27 cellular contexts compared by ENCODE assay signal in genomic region chr12:114473717-114474116, GRCh38.
"Had no signal": no experiment of that assay in that cellular context is flagged by ENCODE, and none has a peak within 500 bp of the region (broad histone marks: within the 10 kb centered on the region; RNA-seq: fewer than 3 reads in every experiment).

No MANE protein-coding gene starts in this region.

- H3K4me1 ChIP-seq: stomach, suprapubic skin, testis, thyroid gland, tibial artery, tibial nerve, transverse colon, upper lobe of left lung, upper lobe of right lung, uterus, vagina had no signal

- H3K4me3 ChIP-seq: stomach, suprapubic skin, testis, thoracic aorta, thyroid gland, tibial artery, tibial nerve, transverse colon, upper lobe of left lung, upper lobe of right lung, uterus, vagina had no signal

- FAIRE-seq: urothelium cell line had no signal

- DNase-seq: stimulated activated CD4-positive, alpha-beta T cell treated with anti-CD3 and anti-CD28 coated beads, Interleukin-2, amount 100 ng/mL, for 48 hours; stimulated activated CD4-positive, alpha-beta T cell treated with anti-CD3 and anti-CD28 coated beads, Interleukin-4, amount 100 ng/mL, for 1 hour; stimulated activated CD4-positive, alpha-beta T cell treated with anti-CD3 and anti-CD28 coated beads, Interleukin-4, amount 100 ng/mL, for 24 hours; stimulated activated CD4-positive, alpha-beta T cell treated with anti-CD3 and anti-CD28 coated beads, Interleukin-4, amount 100 ng/mL, for 4 hours; stimulated activated CD8-positive, alpha-beta memory T cell treated with anti-CD3 and anti-CD28 coated beads, Interleukin-4, amount 100 ng/mL, for 48 hours; stimulated activated naive B cell treated with anti-CD40 and anti-IgM and Interleukin-4, amounts not matched to agents 10 μg/mL and 1 μg/mL and 100 μg/mL, for 72 hours; stimulated activated naive CD4-positive, alpha-beta T cell; stimulated activated naive CD4-positive, alpha-beta T cell treated with Interleukin-2 at 50 U/mL for 16 hours; stimulated activated naive CD8-positive, alpha-beta T cell treated with anti-CD3 and anti-CD28 coated beads, Interleukin-15, amount 100 ng/mL, for 72 hours; stimulated activated naive CD8-positive, alpha-beta T cell treated with anti-CD3 and anti-CD28 coated beads, Interleukin-15, Interleukin-2, amounts not matched to agents 100 U/mL and 50 U/mL, for 24 hours; stomach; substantia nigra; testis; thyroid gland; tibial artery; transverse colon; trophoblast cell; upper lobe of left lung; upper lobe of right lung; uterus had no signal

- ATAC-seq: stimulated activated effector memory CD8-positive, alpha-beta T cell treated with anti-CD3 and anti-CD28 coated beads, Interleukin-12 subunit alpha, Interleukin-12 subunit beta, amount 100 ng/mL, for 72 hours; stimulated activated memory B cell treated with anti-CD40 and anti-IgM and Interleukin-4, amounts not matched to agents 10 μg/mL and 1 μg/mL and 100 μg/mL, for 72 hours; stimulated activated naive B cell treated with anti-CD40 and anti-IgM and Interleukin-4, amounts not matched to agents 10 μg/mL and 1 μg/mL and 100 μg/mL, for 72 hours; stimulated activated naive CD8-positive, alpha-beta T cell treated with anti-CD3 and anti-CD28 coated beads, Interleukin-15, amount 100 ng/mL, for 72 hours; stimulated activated naive CD8-positive, alpha-beta T cell treated with anti-CD3 and anti-CD28 coated beads, Interleukin-15, Interleukin-2, amounts not matched to agents 100 U/mL and 50 U/mL, for 24 hours; upper lobe of right lung had no signal

- H3K36me3 ChIP-seq: stomach, suprapubic skin, thoracic aorta, thyroid gland, tibial artery, tibial nerve, transverse colon, upper lobe of left lung, upper lobe of right lung, uterus, vagina had no signal

- H3K9me3 ChIP-seq: suprapubic skin, testis, thoracic aorta, thyroid gland, tibial artery, transverse colon, upper lobe of left lung, upper lobe of right lung, uterus, vagina had no signal

- H3K27ac ChIP-seq: stomach, suprapubic skin, testis, thoracic aorta, thyroid gland, tibial artery, tibial nerve, transverse colon, upper lobe of left lung, upper lobe of right lung, uterus, vagina had no signal

- H3K27me3 ChIP-seq: testis, vagina had no signal
